In genomic region chr9:129027685-129028191, GRCh38 we compare ENCODE assay signal across 8 cellular contexts. TPM values are rescaled to one million over a fixed set of nuclear protein-coding genes. Genes with fewer than 3 reads are reported as not detected.
A peak's percentile ranks its signal among the peaks of the same experiment; 100 is the strongest.
DNase-seq lines count a peak whose midpoint lies in the region; ATAC-seq and TF ChIP-seq lines count a peak whose summit lies in the region.

No MANE protein-coding gene starts in this region.

- BruUV-seq in HCT116 (replicated peaks; lab: Mats Ljungman, UMichigan), result no TSS peak

- intact Hi-C loops in HCT116 (cut with micrococcal nuclease) (loop anchor here (2.0 kb wide), 1 partner anchor 53 kb away; the partner anchor contains the start of gene DOLPP1), sciatic nerve (cut with DNase I) (no loop called here)

- H3K27ac ChIP-seq in HCT116 (ENCODE audit: low read depth, low read length), result peak overlapping the region; percentile 80
- peak overlapping the region; percentile 18 for H3K27ac ChIP-seq in cardiac muscle cell

- H3K27ac Mint-ChIP-seq in activated T-cell treated with anti-CD3 and anti-CD28 coated beads, Interleukin-2, amount 50 U/mL, for 24 hours, result peak overlapping the region; percentile 86
- peak overlapping the region; percentile 87 for H3K27ac Mint-ChIP-seq in activated T-helper 17 cell treated with anti-CD3 and anti-CD28 coated beads, Interleukin-2, amount 50 U/mL, for 72 hours

- CTCF ChIA-PET in HCT116 (lab: Charles Lee), result interaction anchor here (0.6 to 0.9 kb wide), 8 partner anchors 8 to 997 kb away, joined by 3 to 11 read pairs (median 4); partner anchors contain the start of gene DOLPP1

- no peaks in the 10 kb centered on the region for H3K9me3 ChIP-seq in HCT116 (ENCODE audit: control insufficient read depth in 1 of 2, insufficient read depth in 1 of 2, low read depth in 1 of 2, low read length in 2 of 2)
- H3K9me3 ChIP-seq in cardiac muscle cell (ENCODE audit: low read depth), result no peaks in the 10 kb centered on the region

- H2AFZ ChIP-seq in HCT116 (ENCODE audit: low read depth, low read length, poor library complexity, severe bottlenecking), result no peak overlapping the region

- no peak for TF ChIP-seq POLR2A in HCT116 (IDR thresholded peaks at IDR 0.05; ENCODE audit: borderline replicate concordance, extremely low read depth, insufficient read depth, insufficient read length)

- H3K27me3 Mint-ChIP-seq in activated T-cell treated with anti-CD3 and anti-CD28 coated beads, Interleukin-2, amount 50 U/mL, for 24 hours, result no peaks in the 10 kb centered on the region
- H3K27me3 Mint-ChIP-seq in activated T-helper 17 cell treated with anti-CD3 and anti-CD28 coated beads, Interleukin-2, amount 50 U/mL, for 72 hours, result no peaks in the 10 kb centered on the region

- RAD21 ChIA-PET in HCT116 (lab: Charles Lee; ENCODE audit: low non-redundant PET in 1 of 2, low total read pairs in 2 of 2, uncharacterized antibody in 2 of 2, unreplicated experiment in 2 of 2), result interaction anchor here in 1 of 2 experiments (1.1 kb wide), 1 partner anchor 35 kb away, joined by 3 read pairs; no protein-coding TSS in a partner anchor

- no peaks in the 10 kb centered on the region; the same call in 1 of the 2 replicates for H4K20me1 ChIP-seq in HCT116 (ENCODE audit: insufficient read depth)

- H3K4me3 ChIP-seq in HCT116 (replicated peaks in 1 of 2; ENCODE audit: low read depth in 1 of 2, low read length in 2 of 2) (peak overlapping the region; percentile 89 to 96), cardiac muscle cell (peak overlapping the region; percentile 47)

- peaks cover 6% of the 10 kb centered on the region for H3K36me3 Mint-ChIP-seq in activated T-cell treated with anti-CD3 and anti-CD28 coated beads, Interleukin-2, amount 50 U/mL, for 24 hours (ENCODE audit: low read depth)
- no peaks in the 10 kb centered on the region for H3K36me3 Mint-ChIP-seq in activated T-helper 17 cell treated with anti-CD3 and anti-CD28 coated beads, Interleukin-2, amount 50 U/mL, for 72 hours (ENCODE audit: low read depth)

- POLR2A ChIA-PET in HCT116 (lab: Charles Lee), result interaction anchor here (0.5 to 1.0 kb wide), 4 partner anchors 9 to 507 kb away, joined by 3 to 4 read pairs (median 3); partner anchors contain the start of genes DOLPP1 and MIGA2

- no peaks in the 10 kb centered on the region for H3K9me3 Mint-ChIP-seq in activated T-cell treated with anti-CD3 and anti-CD28 coated beads, Interleukin-2, amount 50 U/mL, for 24 hours
- no peaks in the 10 kb centered on the region for H3K9me3 Mint-ChIP-seq in activated T-helper 17 cell treated with anti-CD3 and anti-CD28 coated beads, Interleukin-2, amount 50 U/mL, for 72 hours

- TF ChIP-seq RAD21 in HCT116 (IDR thresholded peaks at IDR 0.05; ENCODE audit: low read depth), result no peak

- H3K4me3 Mint-ChIP-seq in activated T-cell treated with anti-CD3 and anti-CD28 coated beads, Interleukin-2, amount 50 U/mL, for 24 hours, result peak overlapping the region; percentile 84
- H3K4me3 Mint-ChIP-seq in activated T-helper 17 cell treated with anti-CD3 and anti-CD28 coated beads, Interleukin-2, amount 50 U/mL, for 72 hours, result peak overlapping the region; percentile 93

- H3K4me1 ChIP-seq in HCT116 (ENCODE audit: control insufficient read depth in 1 of 2, insufficient read depth in 2 of 2, low read length in 2 of 2) (peaks cover 28 to 48% of the 10 kb centered on the region in 2 experiments; a peak in 3 of 4 replicates), cardiac muscle cell (ENCODE audit: low read depth) (peaks cover 14% of the 10 kb centered on the region)

- H3K27me3 ChIP-seq in HCT116 (ENCODE audit: insufficient read depth, low read length), result no peaks in the 10 kb centered on the region
- H3K27me3 ChIP-seq in cardiac muscle cell, result no peaks in the 10 kb centered on the region

- H3K36me3 ChIP-seq in HCT116 (ENCODE audit: control insufficient read depth in 1 of 2, insufficient read depth in 2 of 2, low read length in 2 of 2) (no peaks in the 10 kb centered on the region), cardiac muscle cell (no peaks in the 10 kb centered on the region)

- peaks cover 34% of the 10 kb centered on the region for H3K79me2 ChIP-seq in HCT116 (ENCODE audit: insufficient read depth, low read length)

- ATAC-seq in HCT116, result peak; percentile 69
- ATAC-seq in activated T-helper 17 cell treated with anti-CD3 and anti-CD28 coated beads, Interleukin-2, amount 50 U/mL, for 72 hours (replicated peaks), result peak; percentile 77
- peak; percentile 11 for ATAC-seq in sciatic nerve

- peak overlapping the region; percentile 99 for H3K4me2 ChIP-seq in HCT116 (ENCODE audit: low read length)

- no peak for DNase-seq in activated T-cell treated with anti-CD3 and anti-CD28 coated beads, Interleukin-2, amount 50 U/mL, for 24 hours
- no peak for DNase-seq in activated T-cell treated with anti-CD3 and anti-CD28 coated beads, Interleukin-2, amount 50 U/mL, for 1 hour
- DNase-seq in HCT116 (ENCODE audit: low read depth, low spot score) (no peak), NCI-H1092 (lab: John Stamatoyannopoulos, UW) (peak; percentile 56), cardiac muscle cell (ENCODE audit: low read depth in 1 of 2, low spot score in 1 of 2) (peak in 1 of 2 donors; percentile 28), sciatic nerve (ENCODE audit: low spot score) (no peak), putamen (ENCODE audit: low spot score) (no peak)

- H3K9ac ChIP-seq in HCT116 (ENCODE audit: low read length), result peak overlapping the region; percentile 89

- no peaks in the 10 kb centered on the region for H3K9me2 ChIP-seq in HCT116 (ENCODE audit: insufficient read depth)

- peaks cover 28% of the 10 kb centered on the region for H3K4me1 Mint-ChIP-seq in activated T-cell treated with anti-CD3 and anti-CD28 coated beads, Interleukin-2, amount 50 U/mL, for 24 hours (ENCODE audit: low read depth)
- H3K4me1 Mint-ChIP-seq in activated T-helper 17 cell treated with anti-CD3 and anti-CD28 coated beads, Interleukin-2, amount 50 U/mL, for 72 hours, result peaks cover 11% of the 10 kb centered on the region

- TF ChIP-seq CTCF in HCT116 (IDR thresholded peaks at IDR 0.05 in 2 of 3, conservative IDR thresholded peaks at IDR 0.05 in 1 of 3; ENCODE audit: borderline replicate concordance in 1 of 3, insufficient read depth in 1 of 3, low read depth in 2 of 3, low read length in 2 of 3) (no peak), cardiac muscle cell (IDR thresholded peaks at IDR 0.05; ENCODE audit: low read depth, low read length) (no peak)

TF ChIP-seq in HCT116, 20 proteins besides CTCF, POLR2A, EP300 and RAD21:
- TF ChIP-seq ZFX (IDR thresholded peaks at IDR 0.05) (peak; percentile 91; the same call in 1 of the 2 replicates), ATF3 (IDR thresholded peaks at IDR 0.05) (no peak), TCF7L2 (IDR thresholded peaks at IDR 0.05; ENCODE audit: borderline replicate concordance, extremely low read depth, insufficient read depth, insufficient read length) (no peak), EZH2phosphoT487 (IDR thresholded peaks at IDR 0.05; ENCODE audit: borderline replicate concordance) (no peak), EZH2 (IDR thresholded peaks at IDR 0.05) (no peak)

RNA-seq across cellular contexts. Expression of gene SH3GLB2, which starts 0.4 kb away (rescaled TPM):
- total RNA-seq in HCT116 (2021; ENCODE audit: unreplicated experiment) (87.9 TPM), cardiac muscle cell (132 and 203 TPM in 2 replicates), sciatic nerve (158 TPM)
- 88.5 and 89.0 TPM in 2 replicates for polyA plus RNA-seq in HCT116 (2012)
- total RNA-seq in activated T-helper 17 cell treated with anti-CD3 and anti-CD28 coated beads, Interleukin-2, amount 50 U/mL, for 72 hours, result 10 to 100 TPM; 57.7 to 76.0 TPM
- 182 and 187 TPM in 2 replicates for polyA plus RNA-seq in cardiac muscle cell

RNA-seq across cellular contexts. Expression of gene MIGA2, which starts 8.7 kb away (rescaled TPM):
- total RNA-seq in HCT116 (2021; ENCODE audit: unreplicated experiment) (23.7 TPM), cardiac muscle cell (65.8 and 69.8 TPM in 2 replicates), sciatic nerve (25.5 TPM)
- polyA plus RNA-seq in HCT116 (2012), result 14.5 and 15.4 TPM in 2 replicates
- total RNA-seq in activated T-helper 17 cell treated with anti-CD3 and anti-CD28 coated beads, Interleukin-2, amount 50 U/mL, for 72 hours, result 10 to 100 TPM; 23.8 to 35.0 TPM
- 44.7 and 48.7 TPM in 2 replicates for polyA plus RNA-seq in cardiac muscle cell

RNA-seq across cellular contexts. Expression of gene DOLPP1, which starts 53.2 kb away (rescaled TPM):
- total RNA-seq in HCT116 (2021; ENCODE audit: unreplicated experiment) (17.4 TPM), cardiac muscle cell (18.0 and 19.3 TPM in 2 replicates), sciatic nerve (10.3 TPM)
- 12.6 and 13.4 TPM in 2 replicates for polyA plus RNA-seq in HCT116 (2012)
- 10 to 100 TPM; 12.3 to 20.8 TPM for total RNA-seq in activated T-helper 17 cell treated with anti-CD3 and anti-CD28 coated beads, Interleukin-2, amount 50 U/mL, for 72 hours
- 9.5 and 19.0 TPM in 2 replicates for polyA plus RNA-seq in cardiac muscle cell

Comparison
In these comparisons a context has a peak if more than half of its experiments do, and no peak if none do; other contexts are left out.
1. ATAC-seq: peak in every context shown above with its lines; median percentile 77 in activated T-helper 17 cell treated with anti-CD3 and anti-CD28 coated beads, Interleukin-2, amount 50 U/mL, for 72 hours; 69 in HCT116; 11 in sciatic nerve.